ENCODE assay signal across 8 cellular contexts in the genomic region with DNA sequence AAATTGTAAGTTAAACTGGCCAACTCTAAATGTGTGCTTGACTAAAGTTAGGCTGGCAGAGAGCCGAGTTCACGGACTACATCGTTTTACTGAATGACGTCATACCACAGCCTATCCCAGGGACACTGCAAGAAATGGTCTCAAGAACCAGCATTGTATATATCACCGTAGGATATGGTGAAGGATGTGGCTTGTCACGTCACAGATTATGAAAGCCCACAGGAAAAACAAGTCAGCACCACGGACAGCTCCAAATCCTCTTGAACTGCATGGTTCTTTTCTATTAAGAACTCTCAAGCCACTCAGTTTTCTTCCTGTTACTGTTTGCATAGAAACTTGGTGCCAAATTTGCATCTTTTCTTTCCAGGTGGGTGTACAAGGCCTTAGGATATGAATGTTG.
A peak's percentile ranks its signal among the peaks of the same experiment; 100 is the strongest.
DNase-seq lines count a peak whose midpoint lies in the region; ATAC-seq and TF ChIP-seq lines count a peak whose summit lies in the region.

No MANE protein-coding gene starts in this region.

- POLR2A ChIA-PET in PC-9 (lab: Charles Lee; ENCODE audit: unreplicated experiment): no interaction called here

- TF ChIP-seq CTCF in foreskin keratinocyte (conservative IDR thresholded peaks at IDR 0.05) (no peak), PC-9 (conservative IDR thresholded peaks at IDR 0.05) (no peak)

- peak; percentile 71 for DNase-seq in ELR (ENCODE audit: low read depth)
- DNase-seq in NCI-H226: peak; percentile 7
- DNase-seq in activated T-cell treated with anti-CD3 and anti-CD28 coated beads, Interleukin-2, amount 50 U/mL, for 1 hour: peak; percentile 48
- peak in 1 of 2 donors; percentile 50 for DNase-seq in foreskin keratinocyte
- DNase-seq in smooth muscle cell of the brain vasculature (ENCODE audit: low read depth, low spot score): peak; percentile 52
- no peak for DNase-seq in PC-9

- no peak overlapping the region for H3K27ac ChIP-seq in foreskin keratinocyte
- H3K27ac ChIP-seq in PC-9: no peak overlapping the region

- H4K20me1 ChIP-seq in PC-9 (ENCODE audit: insufficient read depth): no peaks in the 10 kb centered on the region; the same call in 1 of the 2 replicates

- H3K9me3 ChIP-seq in PC-9 (ENCODE audit: insufficient read depth, low read depth): no peaks in the 10 kb centered on the region

- H3K27me3 ChIP-seq in foreskin keratinocyte (peaks cover 4% of the 10 kb centered on the region), PC-9 (ENCODE audit: insufficient read depth, low read depth) (no peaks in the 10 kb centered on the region)

- no peaks in the 10 kb centered on the region for H3K36me3 ChIP-seq in PC-9 (ENCODE audit: low read depth)

- no peaks in the 10 kb centered on the region; the same call in 1 of the 2 replicates for H3F3A ChIP-seq in PC-9 (ENCODE audit: insufficient read depth, low read depth)

- H3K79me2 ChIP-seq in PC-9 (ENCODE audit: low read depth): no peaks in the 10 kb centered on the region

- intact Hi-C loops in PC-9 (cut with micrococcal nuclease; ENCODE audit: unreplicated experiment): no loop called here

- H2AFZ ChIP-seq in PC-9: no peak overlapping the region

- no peak overlapping the region for H3K4me2 ChIP-seq in PC-9

- BruUV-seq in PC-9 (replicated peaks; lab: Mats Ljungman, UMichigan): no TSS peak

- CTCF ChIA-PET in PC-9 (lab: Charles Lee): no interaction called here

- no peaks in the 10 kb centered on the region for H3K4me1 ChIP-seq in foreskin keratinocyte
- H3K4me1 ChIP-seq in PC-9 (replicated peaks; ENCODE audit: insufficient read depth): peaks cover 3% of the 10 kb centered on the region

- ATAC-seq in foreskin keratinocyte: peak; percentile 59
- ATAC-seq in GM19463 (IDR thresholded peaks at IDR 0.05; ENCODE audit: unreplicated experiment): no peak
- ATAC-seq in HG03521 (IDR thresholded peaks at IDR 0.05; ENCODE audit: unreplicated experiment): no peak

- no peaks in the 10 kb centered on the region for H3K9me2 ChIP-seq in PC-9 (ENCODE audit: insufficient read depth)

- no peak overlapping the region for H3K4me3 ChIP-seq in PC-9

Comparison
In these comparisons a context has a peak if more than half of its experiments do, and no peak if none do; other contexts are left out.
1. DNase-seq: peak in ELR (single experiment), NCI-H226 (single experiment), activated T-cell treated with anti-CD3 and anti-CD28 coated beads, Interleukin-2, amount 50 U/mL, for 1 hour (single experiment) and smooth muscle cell of the brain vasculature (single experiment); none in PC-9 (0 of 2).